In genomic region chr4:119684463-119684862, GRCh38 we compare ENCODE assay signal across 25 cellular contexts.
"Had no signal": no experiment of that assay in that cellular context is flagged by ENCODE, and none has a peak within 500 bp of the region (broad histone marks: within the 10 kb centered on the region; RNA-seq: fewer than 3 reads in every experiment).

No MANE protein-coding gene starts in this region.

- H3K9me3 ChIP-seq: breast epithelium, stomach, thyroid gland, upper lobe of left lung had no signal

- H3K27me3 Mint-ChIP-seq: stimulated activated memory B cell treated with anti-CD40 and anti-IgM and Interleukin-4, amounts not matched to agents 10 μg/mL and 1 μg/mL and 100 μg/mL, for 72 hours had no signal

- DNase-seq: activated B cell treated with CpG ODN at 0.5 μM for 24 hours; activated CD8-positive, alpha-beta memory T cell treated with anti-CD3 and anti-CD28 coated beads, Interleukin-2, amount 10 ng/mL, durations not matched to agents 7 days and 5 days; activated CD8-positive, alpha-beta T cell treated with anti-CD3 and anti-CD28 coated beads, Interleukin-2, amount 10 ng/mL, durations not matched to agents 7 days and 5 days; activated naive CD8-positive, alpha-beta T cell treated with anti-CD3 and anti-CD28 coated beads, Interleukin-2, amount 50 U/mL, for 24 hours; activated T-cell treated with anti-CD3 and anti-CD28 coated beads, Interleukin-2, amount 50 U/mL, for 48 hours; amygdala; central memory CD4-positive, alpha-beta T cell; foreskin keratinocyte; kidney glomerular epithelial cell; left ventricle myocardium superior; mammary epithelial cell; naive thymus-derived CD4-positive, alpha-beta T cell; stimulated activated CD4-positive, alpha-beta T cell treated with anti-CD3 and anti-CD28 coated beads, Interleukin-1b, Interleukin-23, amount 100 ng/mL, for 48 hours; stimulated activated CD4-positive, alpha-beta T cell treated with anti-CD3 and anti-CD28 coated beads, Interleukin-4, amount 100 ng/mL, for 4 hours; stimulated activated CD8-positive, alpha-beta memory T cell treated with anti-CD3 and anti-CD28 coated beads, Interleukin-4, amount 100 ng/mL, for 48 hours; stomach; T-helper 2 cell; thyroid gland; upper lobe of left lung had no signal

- H3K36me3 ChIP-seq: breast epithelium, stomach, thyroid gland, upper lobe of left lung had no signal

- H3K4me3 ChIP-seq: breast epithelium, smooth muscle cell, stomach, thyroid gland, upper lobe of left lung had no signal

- H3K4me3 Mint-ChIP-seq: activated B cell treated with CpG ODN at 0.5 μM for 24 hours; activated CD8-positive, alpha-beta memory T cell treated with anti-CD3 and anti-CD28 coated beads, Interleukin-2, amount 10 ng/mL, durations not matched to agents 7 days and 5 days; activated CD8-positive, alpha-beta T cell treated with anti-CD3 and anti-CD28 coated beads, Interleukin-2, amount 10 ng/mL, durations not matched to agents 7 days and 5 days; activated naive CD4-positive, alpha-beta T cell treated with anti-CD3 and anti-CD28 coated beads, Interleukin-2, amount 50 U/mL, for 24 hours; activated naive CD8-positive, alpha-beta T cell treated with anti-CD3 and anti-CD28 coated beads, Interleukin-2, amount 50 U/mL, for 24 hours; mesothelial cell of epicardium; naive thymus-derived CD4-positive, alpha-beta T cell; stimulated activated memory B cell treated with anti-CD40 and anti-IgM and Interleukin-4, amounts not matched to agents 10 μg/mL and 1 μg/mL and 100 μg/mL, for 72 hours had no signal

- H3K4me2 ChIP-seq: smooth muscle cell had no signal

- H3K4me1 Mint-ChIP-seq: activated B cell treated with CpG ODN at 0.5 μM for 24 hours; activated CD8-positive, alpha-beta memory T cell treated with anti-CD3 and anti-CD28 coated beads, Interleukin-2, amount 10 ng/mL, durations not matched to agents 7 days and 5 days; activated naive CD4-positive, alpha-beta T cell treated with anti-CD3 and anti-CD28 coated beads, Interleukin-2, amount 50 U/mL, for 24 hours; activated naive CD8-positive, alpha-beta T cell treated with anti-CD3 and anti-CD28 coated beads, Interleukin-2, amount 50 U/mL, for 24 hours; naive thymus-derived CD4-positive, alpha-beta T cell had no signal

- H3K36me3 Mint-ChIP-seq: activated CD8-positive, alpha-beta memory T cell treated with anti-CD3 and anti-CD28 coated beads, Interleukin-2, amount 10 ng/mL, durations not matched to agents 7 days and 5 days; activated naive CD4-positive, alpha-beta T cell treated with anti-CD3 and anti-CD28 coated beads, Interleukin-2, amount 50 U/mL, for 24 hours; mesothelial cell of epicardium; naive thymus-derived CD4-positive, alpha-beta T cell; stimulated activated memory B cell treated with anti-CD40 and anti-IgM and Interleukin-4, amounts not matched to agents 10 μg/mL and 1 μg/mL and 100 μg/mL, for 72 hours had no signal

- H3K9me3 Mint-ChIP-seq: activated B cell treated with CpG ODN at 0.5 μM for 24 hours; activated naive CD4-positive, alpha-beta T cell treated with anti-CD3 and anti-CD28 coated beads, Interleukin-2, amount 50 U/mL, for 24 hours; activated naive CD8-positive, alpha-beta T cell treated with anti-CD3 and anti-CD28 coated beads, Interleukin-2, amount 50 U/mL, for 24 hours; activated T-helper 2 cell treated with anti-CD3 and anti-CD28 coated beads, Interferon-gamma antibody, Interleukin-2, Interleukin-4, amounts not matched to agents 10 μg/mL and 5 μg/mL and 100 μg/mL, durations not matched to agents 14 hours and 24 hours and 36 hours; stimulated activated memory B cell treated with anti-CD40 and anti-IgM and Interleukin-4, amounts not matched to agents 10 μg/mL and 1 μg/mL and 100 μg/mL, for 72 hours had no signal

- H3K27ac Mint-ChIP-seq: activated B cell treated with CpG ODN at 0.5 μM for 24 hours; activated CD8-positive, alpha-beta memory T cell treated with anti-CD3 and anti-CD28 coated beads, Interleukin-2, amount 10 ng/mL, durations not matched to agents 7 days and 5 days; activated CD8-positive, alpha-beta T cell treated with anti-CD3 and anti-CD28 coated beads, Interleukin-2, amount 10 ng/mL, durations not matched to agents 7 days and 5 days; activated naive CD4-positive, alpha-beta T cell treated with anti-CD3 and anti-CD28 coated beads, Interleukin-2, amount 50 U/mL, for 24 hours; activated naive CD8-positive, alpha-beta T cell treated with anti-CD3 and anti-CD28 coated beads, Interleukin-2, amount 50 U/mL, for 24 hours; activated T-helper 2 cell treated with anti-CD3 and anti-CD28 coated beads, Interferon-gamma antibody, Interleukin-2, Interleukin-4, amounts not matched to agents 10 μg/mL and 5 μg/mL and 100 μg/mL, durations not matched to agents 14 hours and 24 hours and 36 hours; naive thymus-derived CD4-positive, alpha-beta T cell; stimulated activated memory B cell treated with anti-CD40 and anti-IgM and Interleukin-4, amounts not matched to agents 10 μg/mL and 1 μg/mL and 100 μg/mL, for 72 hours had no signal

- ATAC-seq: activated CD8-positive, alpha-beta memory T cell treated with anti-CD3 and anti-CD28 coated beads, Interleukin-2, amount 10 ng/mL, durations not matched to agents 7 days and 5 days; activated CD8-positive, alpha-beta T cell treated with anti-CD3 and anti-CD28 coated beads, Interleukin-2, amount 10 ng/mL, durations not matched to agents 7 days and 5 days; activated naive CD8-positive, alpha-beta T cell treated with anti-CD3 and anti-CD28 coated beads, Interleukin-2, amount 50 U/mL, for 24 hours; foreskin keratinocyte; naive thymus-derived CD4-positive, alpha-beta T cell; stimulated activated memory B cell treated with anti-CD40 and anti-IgM and Interleukin-4, amounts not matched to agents 10 μg/mL and 1 μg/mL and 100 μg/mL, for 72 hours had no signal

- H3K27ac ChIP-seq: breast epithelium, foreskin keratinocyte, stomach, thyroid gland had no signal

- H3K4me1 ChIP-seq: breast epithelium, foreskin keratinocyte, thyroid gland had no signal

- H3K27me3 ChIP-seq: breast epithelium, foreskin keratinocyte, stomach, thyroid gland, upper lobe of left lung had no signal
